ENCODE assay signal across 2 cellular contexts in the genomic region with DNA sequence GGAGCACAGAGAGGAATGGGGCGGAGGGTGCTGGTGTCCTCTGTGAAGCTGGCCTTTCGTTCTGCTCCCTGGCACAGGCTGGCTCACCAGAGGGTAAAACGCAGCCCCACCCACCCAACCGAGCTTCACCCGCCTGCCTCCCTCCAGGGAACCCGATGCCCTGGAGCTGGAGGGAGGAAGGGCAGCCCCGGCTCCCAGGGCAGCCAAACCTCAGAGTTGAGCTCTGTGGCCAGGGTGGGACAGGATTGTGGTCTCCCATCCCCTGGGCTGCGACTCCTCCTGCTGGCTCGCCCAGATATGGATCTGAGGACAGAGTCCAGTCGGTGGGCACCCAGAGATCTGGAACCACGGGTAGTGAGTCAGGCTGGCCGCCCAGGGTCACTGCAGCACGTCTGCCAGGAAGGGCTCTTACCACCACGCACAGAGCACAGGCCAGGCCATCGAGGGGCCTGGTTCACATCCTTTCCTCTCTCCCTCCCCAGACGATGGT.
TF ChIP-seq lines count a peak whose summit lies in the region.

No MANE protein-coding gene starts in this region.

TF ChIP-seq in GM12878, 131 proteins besides CTCF, POLR2A, EP300 and RAD21:
- no peak for TF ChIP-seq ZNF274 (IDR thresholded peaks at IDR 0.05; ENCODE audit: insufficient read depth, insufficient read length)

TF ChIP-seq in HepG2, 621 proteins besides CTCF, POLR2A, EP300 and RAD21:
- TF ChIP-seq MAF1 (CRISPR knock-in tag; IDR thresholded peaks at IDR 0.05; ENCODE audit: borderline replicate concordance) = no peak
- no peak for TF ChIP-seq ZIK1 (CRISPR knock-in tag; IDR thresholded peaks at IDR 0.05; ENCODE audit: borderline replicate concordance, low read depth)
- no peak for TF ChIP-seq ZBTB7A (CRISPR knock-in tag; IDR thresholded peaks at IDR 0.05)
- no peak for TF ChIP-seq ARNT (IDR thresholded peaks at IDR 0.05)
- TF ChIP-seq MED13 (CRISPR knock-in tag; IDR thresholded peaks at IDR 0.05) = no peak
- TF ChIP-seq ZNF703 (CRISPR knock-in tag; IDR thresholded peaks at IDR 0.05; ENCODE audit: borderline replicate concordance) = no peak
- no peak for TF ChIP-seq KLF13 (CRISPR knock-in tag; IDR thresholded peaks at IDR 0.05)
- TF ChIP-seq ZNF431 (CRISPR knock-in tag; IDR thresholded peaks at IDR 0.05; ENCODE audit: borderline replicate concordance, low read depth) = no peak
- TF ChIP-seq MEIS2 (CRISPR knock-in tag; IDR thresholded peaks at IDR 0.05) = no peak
- TF ChIP-seq EHMT2 (IDR thresholded peaks at IDR 0.05; ENCODE audit: borderline replicate concordance, low read depth, low read length) = no peak
- TF ChIP-seq ZNF7 (CRISPR knock-in tag; IDR thresholded peaks at IDR 0.05) = no peak
- TF ChIP-seq SIN3A (IDR thresholded peaks at IDR 0.05; ENCODE audit: borderline replicate concordance, low read depth, low read length) = no peak
- TF ChIP-seq HOXA3 (CRISPR knock-in tag; IDR thresholded peaks at IDR 0.05) = no peak
- TF ChIP-seq RXRB (CRISPR knock-in tag; IDR thresholded peaks at IDR 0.05; ENCODE audit: borderline replicate concordance) = no peak
- no peak for TF ChIP-seq ZNF660 (CRISPR knock-in tag; IDR thresholded peaks at IDR 0.05; ENCODE audit: borderline replicate concordance, low read depth)
